20 cellular contexts compared by ENCODE assay signal in genomic region chr18:8944871-8945245, GRCh38.
DNase-seq lines count a peak whose midpoint lies in the region; ATAC-seq and TF ChIP-seq lines count a peak whose summit lies in the region.
"Had no signal": no experiment of that assay in that cellular context is flagged by ENCODE, and none has a peak within 500 bp of the region (broad histone marks: within the 10 kb centered on the region; RNA-seq: fewer than 3 reads in every experiment).

No MANE protein-coding gene starts in this region.

- no peak for TF ChIP-seq CTCF in HFFc6 (IDR thresholded peaks at IDR 0.05)
- no peak for TF ChIP-seq CTCF in activated B cell treated with CpG ODN at 0.5 μM for 24 hours (IDR thresholded peaks at IDR 0.05)

- ATAC-seq in activated B cell treated with CpG ODN at 0.5 μM for 24 hours (ENCODE audit: low read depth) (no peak), memory B cell (ENCODE audit: low read depth) (peak; percentile 46), GM21526 (IDR thresholded peaks at IDR 0.05; ENCODE audit: low FRiP score, unreplicated experiment) (no peak)
- ATAC-seq: HCT116, left colon, natural killer cell had no signal

- no peak for DNase-seq in HFFc6
- no peak for DNase-seq in activated B cell treated with CpG ODN at 0.5 μM for 24 hours
- no peak for DNase-seq in memory B cell (ENCODE audit: low spot score in 2 of 2)
- no peak for DNase-seq in hypothalamus (lab: John Stamatoyannopoulos, UW)
- no peak for DNase-seq in NCI-H748 (lab: John Stamatoyannopoulos, UW; ENCODE audit: unreplicated experiment)
- DNase-seq in COLO829 (ENCODE audit: low spot score), result no peak
- DNase-seq: activated CD4-positive, alpha-beta T cell treated with anti-CD3 and anti-CD28 coated beads for 1 hour; activated naive CD4-positive, alpha-beta T cell; activated T-cell treated with anti-CD3 and anti-CD28 coated beads, Interleukin-2, amount 50 U/mL, for 1 hour; heart left ventricle; left colon; mesendoderm; natural killer cell; NCI-H1092 treated with DMSO at 0.1 percent for 48 hours; NCI-H1930; NCI-H345; SIG-M5; testis had no signal

- POLR2A ChIA-PET in activated B cell treated with CpG ODN at 0.5 μM for 24 hours (lab: Charles Lee), result no interaction called here

- no peaks in the 10 kb centered on the region; the same call in 1 of the 2 replicates for H3K27me3 Mint-ChIP-seq in HFFc6 (ENCODE audit: insufficient read depth)
- no peaks in the 10 kb centered on the region for H3K27me3 Mint-ChIP-seq in activated B cell treated with CpG ODN at 0.5 μM for 24 hours
- no peaks in the 10 kb centered on the region for H3K27me3 Mint-ChIP-seq in memory B cell

- intact Hi-C loops in activated B cell treated with CpG ODN at 0.5 μM for 24 hours (cut with micrococcal nuclease), result no loop called here

- H3K27ac Mint-ChIP-seq in HFFc6 (peak overlapping the region; percentile 92), activated B cell treated with CpG ODN at 0.5 μM for 24 hours (peak overlapping the region; percentile 7), memory B cell (no peak overlapping the region)
- H3K27ac Mint-ChIP-seq: natural killer cell had no signal

- H3K4me3 Mint-ChIP-seq in HFFc6 (peak overlapping the region; percentile 5; the same call in 1 of the 2 replicates), activated B cell treated with CpG ODN at 0.5 μM for 24 hours (no peak overlapping the region), memory B cell (peak overlapping the region; percentile 11)
- H3K4me3 Mint-ChIP-seq: natural killer cell had no signal

- CTCF ChIA-PET in activated B cell treated with CpG ODN at 0.5 μM for 24 hours (lab: Charles Lee), result no interaction called here

- H3K9me3 Mint-ChIP-seq in HFFc6, result peaks cover 10% of the 10 kb centered on the region
- H3K9me3 Mint-ChIP-seq in activated B cell treated with CpG ODN at 0.5 μM for 24 hours, result no peaks in the 10 kb centered on the region
- peaks cover 4% of the 10 kb centered on the region for H3K9me3 Mint-ChIP-seq in memory B cell
- H3K9me3 Mint-ChIP-seq: natural killer cell had no signal

- H3K36me3 Mint-ChIP-seq in HFFc6 (ENCODE audit: low read depth) (peaks cover 12% of the 10 kb centered on the region), activated B cell treated with CpG ODN at 0.5 μM for 24 hours (ENCODE audit: low read depth) (no peaks in the 10 kb centered on the region), memory B cell (no peaks in the 10 kb centered on the region)
- H3K36me3 Mint-ChIP-seq: natural killer cell had no signal

- H3K4me1 Mint-ChIP-seq in HFFc6 (ENCODE audit: low read depth) (peaks cover 75% of the 10 kb centered on the region), activated B cell treated with CpG ODN at 0.5 μM for 24 hours (peaks cover 45% of the 10 kb centered on the region), memory B cell (peaks cover 32% of the 10 kb centered on the region)
